In the genomic region with DNA sequence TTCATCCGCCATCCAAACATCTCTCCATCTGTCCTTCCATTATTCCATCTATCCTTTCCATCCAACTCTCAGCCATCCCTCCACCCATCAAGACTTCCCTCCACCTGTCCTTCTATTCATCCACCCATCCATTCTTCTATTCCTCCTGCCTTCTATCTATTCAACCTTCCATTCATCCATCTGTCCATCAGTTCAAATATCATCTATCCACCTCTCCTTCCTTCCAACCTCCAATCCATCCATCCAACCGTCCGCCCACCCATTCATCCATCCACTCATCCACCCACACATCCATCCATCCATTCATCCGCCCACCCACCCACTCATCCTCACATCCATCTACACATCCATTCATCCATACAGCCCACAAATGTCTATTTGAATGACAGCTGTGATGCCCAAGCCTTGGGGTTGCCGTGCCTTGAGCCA, we compare ENCODE assay signal across 32 cellular contexts.
DNase-seq lines count a peak whose midpoint lies in the region; ATAC-seq, FAIRE-seq and TF ChIP-seq lines count a peak whose summit lies in the region.
"Had no signal": no experiment of that assay in that cellular context is flagged by ENCODE, and none has a peak within 500 bp of the region (broad histone marks: within the 10 kb centered on the region; RNA-seq: fewer than 3 reads in every experiment).

No MANE protein-coding gene starts in this region.

- H3K4me3 Mint-ChIP-seq in dendritic cell treated with granulocyte-macrophage colony-stimulating factor and Interleukin-4, amounts not matched to agents 40 ng/mL and 50 ng/mL, for 4 days = no peak overlapping the region
- no peak overlapping the region; the same call in 2 of the 3 replicates for H3K4me3 Mint-ChIP-seq in GM23338
- H3K4me3 Mint-ChIP-seq in CD4-positive, alpha-beta T cell = no peak overlapping the region
- H3K4me3 Mint-ChIP-seq: activated CD4-positive, alpha-beta T cell treated with anti-CD3 and anti-CD28 coated beads, Interleukin-2, amount 10 ng/mL, durations not matched to agents 7 days and 5 days; activated CD8-positive, alpha-beta memory T cell treated with anti-CD3 and anti-CD28 coated beads, Interleukin-2, amount 10 ng/mL, durations not matched to agents 7 days and 5 days; activated naive CD8-positive, alpha-beta T cell treated with anti-CD3 and anti-CD28 coated beads, Interleukin-2, amount 50 U/mL, for 24 hours; activated T-cell treated with anti-CD3 and anti-CD28 coated beads, Interleukin-2, amount 50 U/mL, for 4 hours; CD4-positive, alpha-beta memory T cell; WTC11 had no signal

- TF ChIP-seq CTCF in HepG2 (CRISPR knock-in tag; IDR thresholded peaks at IDR 0.05) = no peak
- no peak for TF ChIP-seq CTCF in right lobe of liver (IDR thresholded peaks at IDR 0.05)
- no peak for TF ChIP-seq CTCF in GM23338 (conservative IDR thresholded peaks at IDR 0.05; ENCODE audit: low read depth in 2 of 2)
- no peak for TF ChIP-seq CTCF in CD4-positive, alpha-beta T cell (IDR thresholded peaks at IDR 0.05)
- TF ChIP-seq CTCF in foreskin fibroblast (IDR thresholded peaks at IDR 0.05; ENCODE audit: low read depth, low read length) = no peak

- no peak overlapping the region for H3K9ac ChIP-seq in HepG2 (ENCODE audit: insufficient read depth, low read depth, low read length)
- H3K9ac ChIP-seq: parathyroid adenoma had no signal

- no peak for TF ChIP-seq RAD21 in HepG2 (CRISPR knock-in tag; IDR thresholded peaks at IDR 0.05)

- H3K4me2 ChIP-seq in HepG2 (ENCODE audit: low read depth, low read length) (no peak overlapping the region), GM23338 (no peak overlapping the region)

- H4K20me1 ChIP-seq in HepG2 (ENCODE audit: insufficient read depth, low read length) (no peaks in the 10 kb centered on the region), GM23338 (replicated peaks; ENCODE audit: insufficient read depth) (no peaks in the 10 kb centered on the region)

- H3K36me3 Mint-ChIP-seq in dendritic cell treated with granulocyte-macrophage colony-stimulating factor and Interleukin-4, amounts not matched to agents 40 ng/mL and 50 ng/mL, for 4 days (ENCODE audit: low read depth) = no peaks in the 10 kb centered on the region
- H3K36me3 Mint-ChIP-seq in GM23338 (ENCODE audit: low read depth) = no peaks in the 10 kb centered on the region; the same call in 2 of the 3 replicates
- H3K36me3 Mint-ChIP-seq in CD4-positive, alpha-beta T cell (ENCODE audit: low read depth) = no peaks in the 10 kb centered on the region
- H3K36me3 Mint-ChIP-seq: CD4-positive, alpha-beta memory T cell had no signal

- H3K4me1 ChIP-seq in HepG2 (ENCODE audit: insufficient read depth, low read length) (peaks cover 57% of the 10 kb centered on the region), right lobe of liver (no peaks in the 10 kb centered on the region), GM23338 (ENCODE audit: insufficient read depth) (peaks cover 5% of the 10 kb centered on the region; the same call in 1 of the 2 replicates)
- H3K4me1 ChIP-seq: parathyroid adenoma had no signal

- H3K4me3 ChIP-seq in HepG2 (replicated peaks in 1 of 3; ENCODE audit: insufficient read depth in 1 of 3, low read depth in 2 of 3, low read length in 3 of 3) (no peak overlapping the region), right lobe of liver (no peak overlapping the region), GM23338 (no peak overlapping the region), foreskin fibroblast (ENCODE audit: low read depth in 1 of 2, low read length in 2 of 2) (no peak overlapping the region)
- H3K4me3 ChIP-seq: gastrocnemius medialis, GM23248, MG63, mucosa of descending colon, SJSA1, tibial nerve had no signal

- TF ChIP-seq EP300 in HepG2 (IDR thresholded peaks at IDR 0.05; ENCODE audit: low read depth in 2 of 2, low read length in 2 of 2) (no peak), HepG2 (CRISPR knock-in tag; IDR thresholded peaks at IDR 0.05; ENCODE audit: borderline replicate concordance) (no peak)

- in situ Hi-C loops in HepG2 (cut with HindIII; ENCODE audit: extremely low pct_ligation_motif_present, low pct_unique_long_range_greater_than_20kb) = no loop called here

- no peaks in the 10 kb centered on the region for H3F3A ChIP-seq in GM23338 (replicated peaks; ENCODE audit: low read depth)

- H3K9me3 Mint-ChIP-seq in dendritic cell treated with granulocyte-macrophage colony-stimulating factor and Interleukin-4, amounts not matched to agents 40 ng/mL and 50 ng/mL, for 4 days = no peaks in the 10 kb centered on the region
- H3K9me3 Mint-ChIP-seq in GM23338 = no peaks in the 10 kb centered on the region; the same call in 2 of the 3 replicates
- H3K9me3 Mint-ChIP-seq in CD4-positive, alpha-beta T cell = peaks cover 2% of the 10 kb centered on the region
- H3K9me3 Mint-ChIP-seq: activated CD4-positive, alpha-beta T cell treated with anti-CD3 and anti-CD28 coated beads, Interleukin-2, amount 10 ng/mL, durations not matched to agents 7 days and 5 days; activated naive CD8-positive, alpha-beta T cell treated with anti-CD3 and anti-CD28 coated beads, Interleukin-2, amount 50 U/mL, for 24 hours had no signal

- intact Hi-C loops in HepG2 (cut with micrococcal nuclease; ENCODE audit: unreplicated experiment) = no loop called here
- intact Hi-C loops in right lobe of liver (cut with DNase I) = no loop called here
- intact Hi-C loops in dendritic cell treated with granulocyte-macrophage colony-stimulating factor and Interleukin-4, amounts not matched to agents 40 ng/mL and 50 ng/mL, for 4 days (cut with micrococcal nuclease) = no loop called here
- intact Hi-C loops in sciatic nerve (cut with DNase I) = no loop called here
- intact Hi-C loops in CD4-positive, alpha-beta T cell (cut with DNase I, micrococcal nuclease) = no loop called here

- H3K27ac ChIP-seq in HepG2 (ENCODE audit: extremely low read length, insufficient read depth, low read length) (no peak overlapping the region), right lobe of liver (no peak overlapping the region), GM23338 (ENCODE audit: low read depth) (no peak overlapping the region)
- no peak overlapping the region for H3K27ac ChIP-seq in CD4-positive, alpha-beta T cell (ENCODE audit: low read depth, low read length)
- H3K27ac ChIP-seq: parathyroid adenoma, SJSA1 had no signal

- no peak for FAIRE-seq in HepG2 (lab: Jason Lieb, UNC)
- FAIRE-seq: GM19239, kidney had no signal

- DNase-seq in HepG2 (ENCODE audit: low spot score) = no peak
- no peak for DNase-seq in right lobe of liver
- peak; percentile 47 for DNase-seq in sciatic nerve (ENCODE audit: low spot score)
- DNase-seq in GM23338 (ENCODE audit: low spot score) = no peak
- no peak for DNase-seq in CD4-positive, alpha-beta T cell
- no peak for DNase-seq in foreskin fibroblast
- DNase-seq: activated CD4-positive, alpha-beta T cell treated with anti-CD3 and anti-CD28 coated beads, Interleukin-2, amount 10 ng/mL, durations not matched to agents 7 days and 5 days; activated CD8-positive, alpha-beta memory T cell treated with anti-CD3 and anti-CD28 coated beads, Interleukin-2, amount 10 ng/mL, durations not matched to agents 7 days and 5 days; activated gamma-delta T cell treated with Interleukin-2 at 50 U/mL for 16 hours; activated naive CD8-positive, alpha-beta T cell treated with anti-CD3 and anti-CD28 coated beads, Interleukin-2, amount 50 U/mL, for 24 hours; activated T-cell treated with anti-CD3 and anti-CD28 coated beads, Interleukin-2, amount 50 U/mL, for 4 hours; CD4-positive, alpha-beta memory T cell; central memory CD4-positive, alpha-beta T cell; dermis blood vessel endothelial cell; gastrocnemius medialis; KBM-7; mucosa of descending colon; NCI-H1105; NCI-H187 treated with DMSO at 0.1 percent for 48 hours; NCI-H2171 treated with DMSO at 0.1 percent for 48 hours; NCI-H510A; retina had no signal

- H2AFZ ChIP-seq in HepG2 (ENCODE audit: low read length) (no peak overlapping the region), GM23338 (no peak overlapping the region)
- H2AFZ ChIP-seq: parathyroid adenoma had no signal

- POLR2A ChIA-PET in HepG2 (lab: Yijun Ruan, JAX) = interaction anchor here (1.3 to 7.2 kb wide), 11 partner anchors 9 to 133 kb away, joined by 6 to 164 read pairs (median 20); a partner anchor contains a TSS
- POLR2A ChIA-PET in CD4-positive, alpha-beta T cell (lab: Charles Lee) = no interaction called here

- no peak for ATAC-seq in HepG2
- ATAC-seq in right lobe of liver = no peak
- ATAC-seq in sciatic nerve = no peak
- ATAC-seq in GM23338 = no peak
- ATAC-seq in CD4-positive, alpha-beta T cell (ENCODE audit: poor library complexity) = no peak
- ATAC-seq in GM18909 (IDR thresholded peaks at IDR 0.05; ENCODE audit: poor library complexity, unreplicated experiment) = no peak
- ATAC-seq: activated CD8-positive, alpha-beta memory T cell treated with anti-CD3 and anti-CD28 coated beads, Interleukin-2, amount 10 ng/mL, durations not matched to agents 7 days and 5 days; activated naive CD8-positive, alpha-beta T cell treated with anti-CD3 and anti-CD28 coated beads, Interleukin-2, amount 50 U/mL, for 24 hours; activated T-cell treated with anti-CD3 and anti-CD28 coated beads, Interleukin-2, amount 50 U/mL, for 4 hours; gastrocnemius medialis; mucosa of descending colon; WTC11 had no signal

- no peaks in the 10 kb centered on the region for H3K9me3 ChIP-seq in HepG2 (ENCODE audit: low read length)
- H3K9me3 ChIP-seq in right lobe of liver = no peaks in the 10 kb centered on the region
- H3K9me3 ChIP-seq in CD4-positive, alpha-beta T cell (ENCODE audit: control insufficient read depth, low read length) = no peaks in the 10 kb centered on the region
- H3K9me3 ChIP-seq: gastrocnemius medialis, MG63, mucosa of descending colon, SJSA1, tibial nerve had no signal

- CTCF ChIA-PET in HepG2 (lab: Yijun Ruan, JAX; ENCODE audit: low intra/inter-chr PET ratio, low total read pairs) = no interaction called here
- CTCF ChIA-PET in CD4-positive, alpha-beta T cell (lab: Charles Lee) = no interaction called here

- H3K79me2 ChIP-seq in HepG2 (ENCODE audit: insufficient read depth, low read length) (peaks cover 3% of the 10 kb centered on the region), GM23338 (replicated peaks; ENCODE audit: insufficient read depth) (no peaks in the 10 kb centered on the region)
- H3K79me2 ChIP-seq: parathyroid adenoma had no signal

- no peaks in the 10 kb centered on the region; the same call in 1 of the 2 replicates for H3K9me2 ChIP-seq in GM23338 (ENCODE audit: insufficient read depth)

- peaks cover 11% of the 10 kb centered on the region for H3K27me3 Mint-ChIP-seq in dendritic cell treated with granulocyte-macrophage colony-stimulating factor and Interleukin-4, amounts not matched to agents 40 ng/mL and 50 ng/mL, for 4 days
- no peaks in the 10 kb centered on the region for H3K27me3 Mint-ChIP-seq in GM23338 (ENCODE audit: insufficient read depth, low read depth, poor library complexity)
- H3K27me3 Mint-ChIP-seq in CD4-positive, alpha-beta T cell = no peaks in the 10 kb centered on the region

- H3K27me3 ChIP-seq in HepG2 (ENCODE audit: control insufficient read depth in 1 of 2, insufficient read depth in 2 of 2, low read length in 2 of 2) = no peaks in the 10 kb centered on the region; a peak in 2 of 5 replicates
- H3K27me3 ChIP-seq in right lobe of liver = no peaks in the 10 kb centered on the region
- H3K27me3 ChIP-seq in GM23338 (ENCODE audit: insufficient read depth) = no peaks in the 10 kb centered on the region
- no peaks in the 10 kb centered on the region for H3K27me3 ChIP-seq in CD4-positive, alpha-beta T cell (ENCODE audit: control insufficient read depth, insufficient read depth, low read length)
- H3K27me3 ChIP-seq: gastrocnemius medialis, MG63, SJSA1, tibial nerve had no signal

- TF ChIP-seq POLR2A in HepG2 (IDR thresholded peaks at IDR 0.05; ENCODE audit: insufficient read depth in 1 of 2, low read depth in 2 of 2, low read length in 2 of 2) = no peak
- TF ChIP-seq POLR2A in right lobe of liver (IDR thresholded peaks at IDR 0.05) = no peak

- WGBS in HepG2 (ENCODE audit: low lambda C conversion rate) = 75% methylated on average over 5 of the region's 5 CpGs
- WGBS in right lobe of liver (ENCODE audit: insufficient coverage, low coverage, low lambda C conversion rate, missing lambda C conversion rate) = 90% methylated on average over 5 of the region's 5 CpGs

- H3K4me1 Mint-ChIP-seq in dendritic cell treated with granulocyte-macrophage colony-stimulating factor and Interleukin-4, amounts not matched to agents 40 ng/mL and 50 ng/mL, for 4 days (ENCODE audit: low read depth) = peaks cover 40% of the 10 kb centered on the region
- peaks cover 11% of the 10 kb centered on the region for H3K4me1 Mint-ChIP-seq in GM23338
- no peaks in the 10 kb centered on the region for H3K4me1 Mint-ChIP-seq in CD4-positive, alpha-beta T cell (ENCODE audit: low read depth)
- H3K4me1 Mint-ChIP-seq: CD4-positive, alpha-beta memory T cell had no signal

- H3K36me3 ChIP-seq in HepG2 (replicated peaks in 1 of 2; ENCODE audit: control insufficient read depth in 1 of 2, insufficient read depth in 2 of 2, low read length in 2 of 2) = no peaks in the 10 kb centered on the region
- H3K36me3 ChIP-seq in right lobe of liver = no peaks in the 10 kb centered on the region
- no peaks in the 10 kb centered on the region for H3K36me3 ChIP-seq in GM23338 (ENCODE audit: insufficient read depth)
- H3K36me3 ChIP-seq: gastrocnemius medialis, MG63, SJSA1, tibial nerve had no signal

- BruUV-seq in HepG2 (replicated peaks; lab: Mats Ljungman, UMichigan) = no TSS peak

- peak overlapping the region; percentile 25 for H3K27ac Mint-ChIP-seq in dendritic cell treated with granulocyte-macrophage colony-stimulating factor and Interleukin-4, amounts not matched to agents 40 ng/mL and 50 ng/mL, for 4 days
- no peak overlapping the region for H3K27ac Mint-ChIP-seq in GM23338
- no peak overlapping the region for H3K27ac Mint-ChIP-seq in CD4-positive, alpha-beta T cell
- H3K27ac Mint-ChIP-seq: activated CD4-positive, alpha-beta T cell treated with anti-CD3 and anti-CD28 coated beads, Interleukin-2, amount 10 ng/mL, durations not matched to agents 7 days and 5 days; activated CD8-positive, alpha-beta memory T cell treated with anti-CD3 and anti-CD28 coated beads, Interleukin-2, amount 10 ng/mL, durations not matched to agents 7 days and 5 days; activated naive CD8-positive, alpha-beta T cell treated with anti-CD3 and anti-CD28 coated beads, Interleukin-2, amount 50 U/mL, for 24 hours; CD4-positive, alpha-beta memory T cell; WTC11 had no signal
